ENCODE assay signal across 8 cellular contexts in the genomic region with DNA sequence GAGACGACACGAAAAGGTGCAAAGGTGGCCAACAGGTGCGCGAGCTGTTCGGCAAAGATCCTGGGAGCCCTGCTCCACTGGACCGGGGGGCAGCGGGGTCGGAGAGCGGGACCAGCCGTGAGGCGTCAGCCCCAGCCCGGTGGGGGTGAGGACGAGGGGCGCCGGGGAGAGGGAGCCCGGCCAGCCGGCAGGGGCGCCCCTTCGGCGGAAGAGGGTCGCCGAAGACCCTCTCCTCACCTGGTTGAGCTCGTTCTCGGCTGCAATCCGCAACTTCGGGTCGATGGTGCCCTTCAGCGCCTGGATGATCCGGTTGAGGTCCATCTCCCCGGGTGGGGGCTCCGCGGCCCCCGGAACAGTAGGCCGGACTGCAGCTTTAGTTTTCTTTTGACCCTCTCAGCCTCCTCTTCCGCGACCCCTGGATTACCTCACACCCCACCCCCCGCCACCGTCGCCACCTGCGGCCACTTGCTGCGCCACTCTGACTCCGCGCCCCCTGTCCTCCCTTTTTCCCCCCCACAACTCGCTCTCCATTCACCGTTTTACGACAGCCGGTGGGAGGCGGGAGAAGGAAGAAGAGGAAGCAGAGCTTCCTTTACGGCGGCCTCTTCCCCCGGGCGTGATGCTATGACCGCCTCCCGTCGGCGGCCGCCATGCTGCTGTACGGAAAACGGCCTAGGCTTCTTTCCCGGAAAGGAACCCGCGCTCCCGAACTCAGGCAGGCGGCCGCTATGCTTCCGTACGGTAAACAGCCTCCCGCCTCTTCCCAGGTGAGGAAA. TPM values are rescaled to one million over a fixed set of nuclear protein-coding genes. Genes with fewer than 3 reads are reported as not detected.
DNase-seq lines count a peak whose midpoint lies in the region; ATAC-seq, FAIRE-seq and TF ChIP-seq lines count a peak whose summit lies in the region.

Gene IPO8, minus strand, starts transcription at position 543 of the 776 bp plus-strand sequence. Its CDS starts 222 bp downstream, at position 321.

- H3K4me1 Mint-ChIP-seq in activated T-cell treated with anti-CD3 and anti-CD28 coated beads, Interleukin-2, amount 50 U/mL, for 72 hours (ENCODE audit: low read depth) = peaks cover 42% of the 10 kb centered on the region
- peaks cover 40% of the 10 kb centered on the region for H3K4me1 Mint-ChIP-seq in stimulated activated effector memory CD8-positive, alpha-beta T cell treated with anti-CD3 and anti-CD28 coated beads, Interleukin-12 subunit alpha, Interleukin-12 subunit beta, amount 100 ng/mL, for 72 hours

- H3K9me3 ChIP-seq in DOHH2 (ENCODE audit: control insufficient read depth, insufficient read depth, low read length) (no peaks in the 10 kb centered on the region), KOPT-K1 (ENCODE audit: insufficient read depth, low read length, poor library complexity, severe bottlenecking) (no peaks in the 10 kb centered on the region), esophagus muscularis mucosa (no peaks in the 10 kb centered on the region)

- H3K4me3 ChIP-seq in DOHH2 (ENCODE audit: low read length) (peak within 1 kb of the TSS; percentile 89), esophagus muscularis mucosa (peak within 1 kb of the TSS; percentile 89 to 97 (median 92))

- H3K4me1 ChIP-seq in DOHH2 (ENCODE audit: control insufficient read depth, low read length) = peaks cover 20% of the 10 kb centered on the region
- peaks cover 26 to 44% (median 40%) of the 10 kb centered on the region in 4 donors for H3K4me1 ChIP-seq in esophagus muscularis mucosa

- H3K9me2 ChIP-seq in DOHH2 (replicated peaks; ENCODE audit: control insufficient read depth, low read length) = no peaks in the 10 kb centered on the region

- peaks cover 3% of the 10 kb centered on the region; the same call in 1 of the 2 replicates for H3K36me3 ChIP-seq in DOHH2 (ENCODE audit: control insufficient read depth, low read length)
- H3K36me3 ChIP-seq in KOPT-K1 (ENCODE audit: insufficient read depth, low read length) = no peaks in the 10 kb centered on the region
- no peaks in the 10 kb centered on the region for H3K36me3 ChIP-seq in esophagus muscularis mucosa

- H3K4me2 ChIP-seq in DOHH2 (ENCODE audit: low read length) = peak within 1 kb of the TSS; percentile 79

- H3K4me3 Mint-ChIP-seq in activated T-cell treated with anti-CD3 and anti-CD28 coated beads, Interleukin-2, amount 50 U/mL, for 72 hours = peak within 1 kb of the TSS; percentile 93 to 95
- peak within 1 kb of the TSS; percentile 89 for H3K4me3 Mint-ChIP-seq in stimulated activated effector memory CD8-positive, alpha-beta T cell treated with anti-CD3 and anti-CD28 coated beads, Interleukin-12 subunit alpha, Interleukin-12 subunit beta, amount 100 ng/mL, for 72 hours

- H3K79me2 ChIP-seq in DOHH2 (ENCODE audit: control insufficient read depth, low read length) = peaks cover 49% of the 10 kb centered on the region

- peak; percentile 77 for ATAC-seq in GM21786 (IDR thresholded peaks at IDR 0.05; ENCODE audit: unreplicated experiment)
- peak; percentile 87 for ATAC-seq in activated T-cell treated with anti-CD3 and anti-CD28 coated beads, Interleukin-2, amount 50 U/mL, for 72 hours (replicated peaks in 1 of 2)
- peak; percentile 92 for ATAC-seq in stimulated activated effector memory CD8-positive, alpha-beta T cell treated with anti-CD3 and anti-CD28 coated beads, Interleukin-12 subunit alpha, Interleukin-12 subunit beta, amount 100 ng/mL, for 72 hours

- TF ChIP-seq CTCF in DOHH2 (IDR thresholded peaks at IDR 0.05; ENCODE audit: low read depth, low read length, poor library complexity, severe bottlenecking) (peak; percentile 45), esophagus muscularis mucosa (IDR thresholded peaks at IDR 0.05) (peak in 2 of 3 experiments; percentile 19 to 40)

- peaks cover 0 to 3% of the 10 kb centered on the region in 2 donors for H3K36me3 Mint-ChIP-seq in activated T-cell treated with anti-CD3 and anti-CD28 coated beads, Interleukin-2, amount 50 U/mL, for 72 hours (ENCODE audit: insufficient read depth in 2 of 2)
- no peaks in the 10 kb centered on the region for H3K36me3 Mint-ChIP-seq in stimulated activated effector memory CD8-positive, alpha-beta T cell treated with anti-CD3 and anti-CD28 coated beads, Interleukin-12 subunit alpha, Interleukin-12 subunit beta, amount 100 ng/mL, for 72 hours

- H3K27ac Mint-ChIP-seq in activated T-cell treated with anti-CD3 and anti-CD28 coated beads, Interleukin-2, amount 50 U/mL, for 72 hours = peak within 1 kb of the TSS; percentile 99
- H3K27ac Mint-ChIP-seq in stimulated activated effector memory CD8-positive, alpha-beta T cell treated with anti-CD3 and anti-CD28 coated beads, Interleukin-12 subunit alpha, Interleukin-12 subunit beta, amount 100 ng/mL, for 72 hours = peak within 1 kb of the TSS; percentile 97

- H3K27ac ChIP-seq in DOHH2 (ENCODE audit: low read depth, low read length) = peak within 1 kb of the TSS; percentile 28
- H3K27ac ChIP-seq in KOPT-K1 (ENCODE audit: low read depth, low read length, poor library complexity, severe bottlenecking) = peak within 1 kb of the TSS; percentile 63
- peak within 1 kb of the TSS; percentile 83 to 90 (median 86) for H3K27ac ChIP-seq in esophagus muscularis mucosa (replicated peaks in 1 of 4)

- 0% methylated on average over 28 of the region's 68 CpGs for WGBS in esophagus muscularis mucosa

- no peaks in the 10 kb centered on the region for H3K27me3 ChIP-seq in DOHH2 (ENCODE audit: control insufficient read depth, low read length)
- H3K27me3 ChIP-seq in esophagus muscularis mucosa = no peaks in the 10 kb centered on the region

- intact Hi-C loops in esophagus muscularis mucosa (cut with DNase I) = loop anchor here (2.0 to 10.0 kb wide), 2 partner anchors 59 to 99 kb away; partner anchors contain the start of gene CAPRIN2

- H3F3A ChIP-seq in DOHH2 (ENCODE audit: control insufficient read depth, insufficient read depth) = no peaks in the 10 kb centered on the region

- no peaks in the 10 kb centered on the region for H3K9me3 Mint-ChIP-seq in activated T-cell treated with anti-CD3 and anti-CD28 coated beads, Interleukin-2, amount 50 U/mL, for 72 hours
- no peaks in the 10 kb centered on the region for H3K9me3 Mint-ChIP-seq in stimulated activated effector memory CD8-positive, alpha-beta T cell treated with anti-CD3 and anti-CD28 coated beads, Interleukin-12 subunit alpha, Interleukin-12 subunit beta, amount 100 ng/mL, for 72 hours

- FAIRE-seq in RCC 7860 (lab: Jason Lieb, UNC) = peak; percentile 60

- no peak for TF ChIP-seq EP300 in esophagus muscularis mucosa (IDR thresholded peaks at IDR 0.05)

- TF ChIP-seq POLR2A in esophagus muscularis mucosa (IDR thresholded peaks at IDR 0.05; ENCODE audit: low read depth) = no peak

- DNase-seq in RCC 7860 (ENCODE audit: low spot score) (peak; percentile 80), esophagus muscularis mucosa (ENCODE audit: extremely low spot score) (peak; percentile 96), myocyte (ENCODE audit: low read depth) (peak; percentile 97)
- DNase-seq in activated T-cell treated with anti-CD3 and anti-CD28 coated beads, Interleukin-2, amount 50 U/mL, for 72 hours = peak; percentile 87 to 91
- DNase-seq in stimulated activated effector memory CD8-positive, alpha-beta T cell treated with anti-CD3 and anti-CD28 coated beads, Interleukin-12 subunit alpha, Interleukin-12 subunit beta, amount 100 ng/mL, for 72 hours (ENCODE audit: low spot score in 2 of 2) = peak; percentile 63 to 90

- H4K20me1 ChIP-seq in DOHH2 (ENCODE audit: control insufficient read depth, insufficient read depth, low read depth, low read length) = peaks cover 12% of the 10 kb centered on the region

- peaks cover 6% of the 10 kb centered on the region for H3K27me3 Mint-ChIP-seq in activated T-cell treated with anti-CD3 and anti-CD28 coated beads, Interleukin-2, amount 50 U/mL, for 72 hours (ENCODE audit: low read depth)

RNA-seq across cellular contexts. Expression of gene IPO8, which starts in this region (rescaled TPM):
- total RNA-seq in activated T-cell treated with anti-CD3 and anti-CD28 coated beads, Interleukin-2, amount 50 U/mL, for 72 hours = 10 to 100 TPM; 39.2 to 46.4 TPM
- total RNA-seq in esophagus muscularis mucosa (10 to 100 TPM; 35.0 to 63.6 (median 41.0) TPM), myocyte (23.2 and 24.9 TPM in 2 replicates)
- polyA plus RNA-seq in myocyte (2012) = 19.1 TPM

Comparison
In these comparisons a context has a peak if more than half of its experiments do, and no peak if none do; other contexts are left out.
1. Peak in every context shown above with its lines: DNase-seq, ATAC-seq, H3K4me3 ChIP-seq and H3K27ac ChIP-seq.
2. H3K27ac ChIP-seq: peak in every context shown above with its lines; median percentile 86 in esophagus muscularis mucosa; 63 in KOPT-K1; 28 in DOHH2.